Comparison of ENCODE assay signal across 10 cellular contexts in genomic region chr2:33498291-33498956, GRCh38. TPM values are rescaled to one million over a fixed set of nuclear protein-coding genes. Genes with fewer than 3 reads are reported as not detected.
DNase-seq lines count a peak whose midpoint lies in the region; ATAC-seq lines count a peak whose summit lies in the region.
"Had no signal": no experiment of that assay in that cellular context is flagged by ENCODE, and none has a peak within 500 bp of the region (broad histone marks: within the 10 kb centered on the region; RNA-seq: fewer than 3 reads in every experiment).

No MANE protein-coding gene starts in this region.

- H3K4me3 Mint-ChIP-seq in stimulated activated naive CD8-positive, alpha-beta T cell treated with anti-CD3 and anti-CD28 coated beads, Interleukin-15, amount 100 ng/mL, for 72 hours = peak overlapping the region in 1 of 2 donors; percentile 0
- no peak overlapping the region for H3K4me3 Mint-ChIP-seq in activated T-helper 1 cell treated with anti-CD3 and anti-CD28 coated beads, Interleukin-12 subunit alpha, Interleukin-12 subunit beta, Interleukin-2, Interleukin-4 antibody, amounts not matched to agents 30 ng/mL and 10 ng/mL and 1 ng/mL, durations not matched to agents 14 hours and 24 hours and 36 hours
- H3K4me3 Mint-ChIP-seq: activated naive CD4-positive, alpha-beta T cell treated with anti-CD3 and anti-CD28 coated beads for 36 hours had no signal

- peak; percentile 45 for ATAC-seq in stimulated activated naive CD8-positive, alpha-beta T cell treated with anti-CD3 and anti-CD28 coated beads, Interleukin-15, Interleukin-2, amounts not matched to agents 100 U/mL and 50 U/mL, for 24 hours
- no peak for ATAC-seq in stimulated activated naive CD8-positive, alpha-beta T cell treated with anti-CD3 and anti-CD28 coated beads, Interleukin-15, amount 100 ng/mL, for 72 hours
- ATAC-seq in HG03159 (IDR thresholded peaks at IDR 0.05; ENCODE audit: unreplicated experiment) = peak; percentile 27
- no peak for ATAC-seq in GM18519 (IDR thresholded peaks at IDR 0.05; ENCODE audit: low FRiP score, unreplicated experiment)

- H3K27me3 Mint-ChIP-seq in stimulated activated naive CD8-positive, alpha-beta T cell treated with anti-CD3 and anti-CD28 coated beads, Interleukin-15, amount 100 ng/mL, for 72 hours = no peaks in the 10 kb centered on the region
- peaks cover 2% of the 10 kb centered on the region for H3K27me3 Mint-ChIP-seq in activated T-helper 1 cell treated with anti-CD3 and anti-CD28 coated beads, Interleukin-12 subunit alpha, Interleukin-12 subunit beta, Interleukin-2, Interleukin-4 antibody, amounts not matched to agents 30 ng/mL and 10 ng/mL and 1 ng/mL, durations not matched to agents 14 hours and 24 hours and 36 hours (ENCODE audit: insufficient read depth)

- H3K27ac Mint-ChIP-seq in stimulated activated naive CD8-positive, alpha-beta T cell treated with anti-CD3 and anti-CD28 coated beads, Interleukin-15, amount 100 ng/mL, for 72 hours = no peak overlapping the region
- H3K27ac Mint-ChIP-seq in activated T-helper 1 cell treated with anti-CD3 and anti-CD28 coated beads, Interleukin-12 subunit alpha, Interleukin-12 subunit beta, Interleukin-2, Interleukin-4 antibody, amounts not matched to agents 30 ng/mL and 10 ng/mL and 1 ng/mL, durations not matched to agents 14 hours and 24 hours and 36 hours = peak overlapping the region; percentile 5
- H3K27ac Mint-ChIP-seq: activated naive CD4-positive, alpha-beta T cell treated with anti-CD3 and anti-CD28 coated beads for 36 hours had no signal

- DNase-seq in stimulated activated naive CD8-positive, alpha-beta T cell treated with anti-CD3 and anti-CD28 coated beads, Interleukin-15, Interleukin-2, amounts not matched to agents 100 U/mL and 50 U/mL, for 24 hours = no peak
- no peak for DNase-seq in stimulated activated naive CD8-positive, alpha-beta T cell treated with anti-CD3 and anti-CD28 coated beads, Interleukin-15, amount 100 ng/mL, for 72 hours
- DNase-seq in activated T-helper 1 cell treated with anti-CD3 and anti-CD28 coated beads, Interleukin-12 subunit alpha, Interleukin-12 subunit beta, Interleukin-2, Interleukin-4 antibody, amounts not matched to agents 30 ng/mL and 10 ng/mL and 1 ng/mL, durations not matched to agents 14 hours and 24 hours and 36 hours (ENCODE audit: low spot score) = no peak
- DNase-seq in stimulated activated CD4-positive, alpha-beta T cell treated with anti-CD3 and anti-CD28 coated beads, Interleukin-1b, Interleukin-23, amount 100 ng/mL, for 48 hours = no peak
- DNase-seq in COR-L47 (lab: John Stamatoyannopoulos, UW) = no peak
- no peak for DNase-seq in activated gamma-delta T cell (lab: John Stamatoyannopoulos, UW)
- DNase-seq: activated naive CD4-positive, alpha-beta T cell treated with anti-CD3 and anti-CD28 coated beads for 36 hours; NCI-H1436 treated with DMSO at 0.1 percent for 48 hours had no signal

- peaks cover 43% of the 10 kb centered on the region for H3K4me1 Mint-ChIP-seq in stimulated activated naive CD8-positive, alpha-beta T cell treated with anti-CD3 and anti-CD28 coated beads, Interleukin-15, amount 100 ng/mL, for 72 hours
- peaks cover 50% of the 10 kb centered on the region for H3K4me1 Mint-ChIP-seq in activated T-helper 1 cell treated with anti-CD3 and anti-CD28 coated beads, Interleukin-12 subunit alpha, Interleukin-12 subunit beta, Interleukin-2, Interleukin-4 antibody, amounts not matched to agents 30 ng/mL and 10 ng/mL and 1 ng/mL, durations not matched to agents 14 hours and 24 hours and 36 hours (ENCODE audit: low read depth)

- H3K9me3 Mint-ChIP-seq in stimulated activated naive CD8-positive, alpha-beta T cell treated with anti-CD3 and anti-CD28 coated beads, Interleukin-15, amount 100 ng/mL, for 72 hours = peaks cover 0 to 7% of the 10 kb centered on the region in 2 donors
- H3K9me3 Mint-ChIP-seq in activated T-helper 1 cell treated with anti-CD3 and anti-CD28 coated beads, Interleukin-12 subunit alpha, Interleukin-12 subunit beta, Interleukin-2, Interleukin-4 antibody, amounts not matched to agents 30 ng/mL and 10 ng/mL and 1 ng/mL, durations not matched to agents 14 hours and 24 hours and 36 hours = no peaks in the 10 kb centered on the region
- H3K9me3 Mint-ChIP-seq: activated naive CD4-positive, alpha-beta T cell treated with anti-CD3 and anti-CD28 coated beads for 36 hours had no signal

- H3K36me3 Mint-ChIP-seq in activated T-helper 1 cell treated with anti-CD3 and anti-CD28 coated beads, Interleukin-12 subunit alpha, Interleukin-12 subunit beta, Interleukin-2, Interleukin-4 antibody, amounts not matched to agents 30 ng/mL and 10 ng/mL and 1 ng/mL, durations not matched to agents 14 hours and 24 hours and 36 hours (ENCODE audit: low read depth) = peaks cover 4% of the 10 kb centered on the region

- intact Hi-C loops in activated T-helper 1 cell treated with anti-CD3 and anti-CD28 coated beads, Interleukin-12 subunit alpha, Interleukin-12 subunit beta, Interleukin-2, Interleukin-4 antibody, amounts not matched to agents 30 ng/mL and 10 ng/mL and 1 ng/mL, durations not matched to agents 14 hours and 24 hours and 36 hours (cut with micrococcal nuclease) = loop anchor here (5.0 kb wide), 1 partner anchor 84 kb away; no protein-coding TSS in a partner anchor

RNA-seq across cellular contexts. Expression of gene RASGRP3, which starts 22.0 kb away (rescaled TPM):
- total RNA-seq in activated T-helper 1 cell treated with anti-CD3 and anti-CD28 coated beads, Interleukin-12 subunit alpha, Interleukin-12 subunit beta, Interleukin-2, Interleukin-4 antibody, amounts not matched to agents 30 ng/mL and 10 ng/mL and 1 ng/mL, durations not matched to agents 14 hours and 24 hours and 36 hours = 3.6 and 4.1 TPM in 2 replicates

Comparison
In these comparisons a context has a peak if more than half of its experiments do, and no peak if none do; other contexts are left out.
1. ATAC-seq: peak in stimulated activated naive CD8-positive, alpha-beta T cell treated with anti-CD3 and anti-CD28 coated beads, Interleukin-15, Interleukin-2, amounts not matched to agents 100 U/mL and 50 U/mL, for 24 hours (single experiment) and HG03159 (single experiment); none in stimulated activated naive CD8-positive, alpha-beta T cell treated with anti-CD3 and anti-CD28 coated beads, Interleukin-15, amount 100 ng/mL, for 72 hours (single experiment) and GM18519 (single experiment).